In genomic region chr20:22673467-22673866, GRCh38 we compare ENCODE assay signal across 1 cellular context.
TF ChIP-seq lines count a peak whose summit lies in the region.

No MANE protein-coding gene starts in this region.

TF ChIP-seq in H1, 55 proteins besides CTCF, POLR2A, EP300 and RAD21 (continued from another document):
- TF ChIP-seq KDM1A (IDR thresholded peaks at IDR 0.05; ENCODE audit: borderline replicate concordance, low read length) (no peak), KDM4A (IDR thresholded peaks at IDR 0.05; ENCODE audit: low read depth, low read length, severe bottlenecking) (no peak), CHD2 (IDR thresholded peaks at IDR 0.05; ENCODE audit: low read length) (no peak), SAP30 (IDR thresholded peaks at IDR 0.05; ENCODE audit: insufficient read depth, insufficient replicate concordance, low read length) (no peak)
